In the genomic region with DNA sequence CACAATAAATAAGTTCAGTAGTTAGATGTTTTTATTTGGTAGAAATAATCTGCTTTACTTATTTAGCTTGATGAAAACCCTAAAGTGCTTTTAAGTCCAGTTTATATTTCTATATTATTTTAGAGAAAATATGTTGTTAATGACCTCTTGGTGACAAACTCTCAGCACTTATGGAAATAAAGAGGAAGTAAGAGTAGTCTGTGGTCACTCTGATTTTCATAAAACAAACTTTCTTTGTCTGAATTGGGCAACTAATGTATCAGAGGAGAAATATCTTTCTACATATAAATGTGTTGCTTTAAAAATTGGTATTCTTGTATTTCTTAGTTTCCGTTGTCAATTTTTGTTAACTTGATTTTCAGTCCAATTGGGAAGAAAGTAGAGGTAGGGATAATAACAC, we compare ENCODE assay signal across 17 cellular contexts.
"Had no signal": no experiment of that assay in that cellular context is flagged by ENCODE, and none has a peak within 500 bp of the region (broad histone marks: within the 10 kb centered on the region; RNA-seq: fewer than 3 reads in every experiment).

No MANE protein-coding gene starts in this region.

- DNase-seq: activated B cell treated with CpG ODN at 0.5 μM for 24 hours; activated CD4-positive, alpha-beta T cell treated with anti-CD3 and anti-CD28 coated beads, Interleukin-2, amount 10 ng/mL, durations not matched to agents 24 days and 14 days; activated CD8-positive, alpha-beta memory T cell treated with anti-CD3 and anti-CD28 coated beads, Interleukin-2, amount 50 U/mL, for 48 hours; activated gamma-delta T cell; activated T-cell treated with anti-CD3 and anti-CD28 coated beads, Interleukin-2, amount 50 U/mL, for 72 hours; dorsolateral prefrontal cortex; endodermal cell; gastrocnemius medialis; heart left ventricle; immature natural killer cell; stimulated activated CD4-positive, alpha-beta T cell treated with anti-CD3 and anti-CD28 coated beads, Interleukin-15, amount 100 ng/mL, for 24 hours; stimulated activated CD4-positive, alpha-beta T cell treated with anti-CD3 and anti-CD28 coated beads, Interleukin-4, amount 100 ng/mL, for 1 hour; stimulated activated naive B cell treated with anti-CD40 and anti-IgM and Interleukin-4, amounts not matched to agents 10 μg/mL and 1 μg/mL and 100 μg/mL, for 72 hours; tibial artery had no signal

- H3K4me3 ChIP-seq: cardiac muscle cell, dorsolateral prefrontal cortex, gastrocnemius medialis, heart left ventricle, tibial artery had no signal

- ATAC-seq: activated naive CD4-positive, alpha-beta T cell treated with anti-CD3 and anti-CD28 coated beads, Interleukin-2, amount 50 U/mL, for 72 hours; activated T-cell treated with anti-CD3 and anti-CD28 coated beads, Interleukin-2, amount 50 U/mL, for 72 hours; gastrocnemius medialis; heart left ventricle; natural killer cell treated with Interleukin-12 subunit alpha and Interleukin-12 subunit beta and Interleukin-15 and Interleukin-18, amount 100 ng/mL, for 72 hours; stimulated activated naive B cell treated with anti-CD40 and anti-IgM and Interleukin-4, amounts not matched to agents 10 μg/mL and 1 μg/mL and 100 μg/mL, for 72 hours had no signal
